Comparison of ENCODE assay signal across 8 cellular contexts in genomic region chr2:39436592-39437521, GRCh38. TPM values are rescaled to one million over a fixed set of nuclear protein-coding genes. Genes with fewer than 3 reads are reported as not detected.
DNase-seq lines count a peak whose midpoint lies in the region; ATAC-seq and TF ChIP-seq lines count a peak whose summit lies in the region.

TSS of gene MAP4K3 (minus strand) at chr2:39437285. CDS start at chr2:39436987, 298 bp downstream.

- H3K36me3 ChIP-seq in HUES64 (ENCODE audit: insufficient read depth, low read length) (no peaks in the 10 kb centered on the region), OCI-LY3 (replicated peaks; ENCODE audit: low read depth, low read length) (no peaks in the 10 kb centered on the region)

- DNase-seq in Calu3 (peak; percentile 96), activated T-cell treated with anti-CD3 and anti-CD28 coated beads for 1 hour (ENCODE audit: low read depth) (peak; percentile 57), epidermal melanocyte (ENCODE audit: insufficient read length, low spot score) (peak; percentile 84), middle frontal gyrus (ENCODE audit: extremely low spot score, low spot score) (peak; percentile 83)
- DNase-seq in stimulated activated CD8-positive, alpha-beta memory T cell treated with anti-CD3 and anti-CD28 coated beads, Interleukin-2, amount 100 ng/mL, for 1 hour (ENCODE audit: low read depth in 2 of 2) = peak; percentile 41 to 62

- peak within 1 kb of the TSS; percentile 96 for H3K4me2 ChIP-seq in OCI-LY3 (ENCODE audit: low read length)

- peaks cover 54% of the 10 kb centered on the region for H3K4me1 ChIP-seq in HUES64 (ENCODE audit: insufficient read depth, low read length)
- peaks cover 11% of the 10 kb centered on the region for H3K4me1 ChIP-seq in OCI-LY3 (ENCODE audit: low read length)

- H3K27ac Mint-ChIP-seq in Calu3 (ENCODE audit: unreplicated experiment) = peak within 1 kb of the TSS; percentile 96

- H3K9ac ChIP-seq in HUES64 (ENCODE audit: low read depth, low read length) (peak within 1 kb of the TSS; percentile 84), OCI-LY3 (ENCODE audit: low read length) (peak within 1 kb of the TSS; percentile 76)

- BruUV-seq in Calu3 (replicated peaks; lab: Mats Ljungman, UMichigan) = no TSS peak

- peak within 1 kb of the TSS; percentile 89 for H3K4me3 Mint-ChIP-seq in Calu3 (ENCODE audit: low read depth, unreplicated experiment)

- H3K79me2 ChIP-seq in OCI-LY3 (ENCODE audit: low read length) = peaks cover 8% of the 10 kb centered on the region; the same call in 1 of the 2 replicates

- H3K27ac ChIP-seq in HUES64 (ENCODE audit: low read depth, low read length) (peak within 1 kb of the TSS; percentile 82), OCI-LY3 (ENCODE audit: low read length) (no peak within 1 kb of the TSS)

- H3K9me3 ChIP-seq in HUES64 (ENCODE audit: insufficient read depth, low read depth, low read length) (no peaks in the 10 kb centered on the region), OCI-LY3 (ENCODE audit: insufficient read depth, low read length) (no peaks in the 10 kb centered on the region)

- no peaks in the 10 kb centered on the region for H3K27me3 Mint-ChIP-seq in Calu3 (ENCODE audit: unreplicated experiment)

- under 1% methylated on average over 109 of the region's 109 CpGs for WGBS in HUES64

- TF ChIP-seq CTCF in Calu3 (IDR thresholded peaks at IDR 0.05; ENCODE audit: unreplicated experiment) = no peak
- no peak for TF ChIP-seq CTCF in OCI-LY3 (IDR thresholded peaks at IDR 0.05; ENCODE audit: low read depth, low read length)

- peak; percentile 77 for ATAC-seq in GM21447 (IDR thresholded peaks at IDR 0.05; ENCODE audit: unreplicated experiment)

- peak within 1 kb of the TSS; percentile 86 for H2AFZ ChIP-seq in OCI-LY3 (ENCODE audit: low read depth, low read length)

- peaks cover 49% of the 10 kb centered on the region for H3K4me1 Mint-ChIP-seq in Calu3 (ENCODE audit: low read depth, unreplicated experiment)

- no peaks in the 10 kb centered on the region for H3K9me3 Mint-ChIP-seq in Calu3 (ENCODE audit: low read depth, unreplicated experiment)

- peaks cover 34% of the 10 kb centered on the region for H3K36me3 Mint-ChIP-seq in Calu3 (ENCODE audit: insufficient read depth, unreplicated experiment)

- H4K20me1 ChIP-seq in OCI-LY3 (ENCODE audit: insufficient read depth, low read length) = no peaks in the 10 kb centered on the region

- no peaks in the 10 kb centered on the region for H3K27me3 ChIP-seq in HUES64 (ENCODE audit: insufficient read depth, low read length)
- H3K27me3 ChIP-seq in OCI-LY3 (ENCODE audit: low read depth, low read length) = no peaks in the 10 kb centered on the region

- intact Hi-C loops in Calu3 (cut with micrococcal nuclease; ENCODE audit: unreplicated experiment) = loop anchor here (5.0 kb wide), 1 partner anchor 45 kb away; no protein-coding TSS in a partner anchor

- CTCF ChIA-PET in Calu3 (lab: Charles Lee) = interaction anchor here (0.7 to 1.2 kb wide), 4 partner anchors 31 to 88 kb away, joined by 3 read pairs; no protein-coding TSS in a partner anchor

- peak within 1 kb of the TSS; percentile 93 for H3K4me3 ChIP-seq in HUES64 (ENCODE audit: low read length)
- H3K4me3 ChIP-seq in OCI-LY3 (ENCODE audit: low read length) = peak within 1 kb of the TSS; percentile 85

RNA-seq across cellular contexts. Expression of gene MAP4K3, which starts in this region (rescaled TPM):
- 30.7 and 40.4 TPM in 2 replicates for total RNA-seq in Calu3 (2022)
- 31.3 TPM for polyA plus RNA-seq in HUES64 (2013, experiment 1 of 2)
- polyA plus RNA-seq in HUES64 (2013, experiment 2 of 2) = 32.0 TPM
